In genomic region chr7:16891338-16891737, GRCh38 we compare ENCODE assay signal across 9 cellular contexts. TPM values are rescaled to one million over a fixed set of nuclear protein-coding genes. Genes with fewer than 3 reads are reported as not detected.
DNase-seq lines count a peak whose midpoint lies in the region; ATAC-seq and TF ChIP-seq lines count a peak whose summit lies in the region.
"Had no signal": no experiment of that assay in that cellular context is flagged by ENCODE, and none has a peak within 500 bp of the region (broad histone marks: within the 10 kb centered on the region; RNA-seq: fewer than 3 reads in every experiment).

No MANE protein-coding gene starts in this region.

- intact Hi-C loops in cardiac septum (cut with DNase I): no loop called here
- intact Hi-C loops in testis (cut with DNase I; ENCODE audit: low total_unique reads): no loop called here

- TF ChIP-seq POLR2A in testis (IDR thresholded peaks at IDR 0.05): no peak

- H3K27me3 ChIP-seq in cardiac muscle cell: no peaks in the 10 kb centered on the region
- H3K27me3 ChIP-seq in testis: no peaks in the 10 kb centered on the region

- H3K36me3 ChIP-seq in cardiac muscle cell (no peaks in the 10 kb centered on the region), testis (ENCODE audit: low read depth, missing control alignments) (no peaks in the 10 kb centered on the region)

- H3K27ac ChIP-seq in cardiac muscle cell (no peak overlapping the region), testis (no peak overlapping the region)

- ATAC-seq in HG02852 (IDR thresholded peaks at IDR 0.05; ENCODE audit: unreplicated experiment): peak; percentile 69

- H3K27ac Mint-ChIP-seq in chondrocyte (ENCODE audit: unreplicated experiment): no peak overlapping the region

- WGBS in testis, 2 donors: 48 to 54% methylated on average over 2 of the region's 2 CpGs

- DNase-seq in cardiac muscle cell (ENCODE audit: low read depth in 1 of 2, low spot score in 1 of 2): peak; percentile 72 to 75
- DNase-seq in cardiac septum (ENCODE audit: low spot score): no peak
- DNase-seq in NCI-H526 (lab: John Stamatoyannopoulos, UW): peak; percentile 86 to 91
- no peak for DNase-seq in chondrocyte (ENCODE audit: low spot score)
- peak; percentile 33 to 43 for DNase-seq in lung microvascular endothelial cell (ENCODE audit: low read depth in 2 of 2)
- DNase-seq in testis: no peak
- no peak for DNase-seq in activated CD8-positive, alpha-beta memory T cell treated with anti-CD3 and anti-CD28 coated beads, Interleukin-2, amount 50 U/mL, for 4 hours

- H3K4me1 Mint-ChIP-seq in chondrocyte (ENCODE audit: low read depth): peaks cover 4% of the 10 kb centered on the region

- H3K27me3 Mint-ChIP-seq in chondrocyte (ENCODE audit: low read depth): no peaks in the 10 kb centered on the region

- no peak overlapping the region for H3K4me3 Mint-ChIP-seq in chondrocyte (ENCODE audit: unreplicated experiment)
- H3K4me3 Mint-ChIP-seq: central memory CD8-positive, alpha-beta T cell had no signal

- H3K4me3 ChIP-seq in cardiac muscle cell (no peak overlapping the region), testis (no peak overlapping the region)

- H3K9me3 Mint-ChIP-seq in chondrocyte (ENCODE audit: low read depth): no peaks in the 10 kb centered on the region
- H3K9me3 Mint-ChIP-seq: central memory CD8-positive, alpha-beta T cell had no signal

- H3K9me3 ChIP-seq in cardiac muscle cell (ENCODE audit: low read depth): no peaks in the 10 kb centered on the region
- no peaks in the 10 kb centered on the region for H3K9me3 ChIP-seq in testis

- TF ChIP-seq CTCF in cardiac muscle cell (IDR thresholded peaks at IDR 0.05; ENCODE audit: low read depth, low read length) (peak; percentile 58), chondrocyte (IDR thresholded peaks at IDR 0.05) (peak; percentile 90), testis (IDR thresholded peaks at IDR 0.05) (no peak)

- H3K4me1 ChIP-seq in cardiac muscle cell (ENCODE audit: low read depth) (no peaks in the 10 kb centered on the region), testis (no peaks in the 10 kb centered on the region)

- H3K36me3 Mint-ChIP-seq in chondrocyte (ENCODE audit: low read depth): no peaks in the 10 kb centered on the region

RNA-seq across cellular contexts. Expression of gene AGR3, which starts 9.6 kb away (rescaled TPM):
- total RNA-seq in cardiac muscle cell (not detected in 2 replicates), cardiac septum (not detected), chondrocyte (not detected in 3 replicates), lung microvascular endothelial cell (not detected in 2 replicates), testis (not detected)
- polyA plus RNA-seq in cardiac muscle cell (not detected in 2 replicates), testis (ENCODE audit: insufficient read depth, low read depth, low replicate concordance) (2.0 TPM)

Comparison
In these comparisons a context has a peak if more than half of its experiments do, and no peak if none do; other contexts are left out.
1. DNase-seq: peak in cardiac muscle cell (2 of 2), NCI-H526 (2 of 2) and lung microvascular endothelial cell (2 of 2); none in cardiac septum (single experiment), chondrocyte (single experiment), testis (single experiment) and activated CD8-positive, alpha-beta memory T cell treated with anti-CD3 and anti-CD28 coated beads, Interleukin-2, amount 50 U/mL, for 4 hours (single experiment).
2. CTCF ChIP-seq: peak in cardiac muscle cell (single experiment) and chondrocyte (single experiment); none in testis (0 of 3).